37 cellular contexts compared by ENCODE assay signal in genomic region chr9:134887686-134888602, GRCh38. TPM values are rescaled to one million over a fixed set of nuclear protein-coding genes. Genes with fewer than 3 reads are reported as not detected.
DNase-seq lines count a peak whose midpoint lies in the region; ATAC-seq, FAIRE-seq and TF ChIP-seq lines count a peak whose summit lies in the region.
"Had no signal": no experiment of that assay in that cellular context is flagged by ENCODE, and none has a peak within 500 bp of the region (broad histone marks: within the 10 kb centered on the region; RNA-seq: fewer than 3 reads in every experiment).

No MANE protein-coding gene starts in this region.

- peak; percentile 17 for DNase-seq in activated CD8-positive, alpha-beta T cell treated with anti-CD3 and anti-CD28 coated beads, Interleukin-2, amount 10 ng/mL, durations not matched to agents 7 days and 5 days
- DNase-seq in activated CD8-positive, alpha-beta T cell treated with anti-CD3 and anti-CD28 coated beads for 36 hours = no peak
- DNase-seq in H7 = peak; percentile 40
- peak; percentile 42 for DNase-seq in ecto neural progenitor cell (ENCODE audit: low spot score)
- no peak for DNase-seq in neuronal stem cell (ENCODE audit: low spot score)
- no peak for DNase-seq in H54 (ENCODE audit: insufficient read length, low spot score)
- no peak for DNase-seq in Right ventricle myocardium superior
- no peak for DNase-seq in iPS-NIHi7 (ENCODE audit: extremely low spot score)
- DNase-seq: activated CD4-positive, alpha-beta T cell treated with anti-CD3 and anti-CD28 coated beads for 48 hours; activated effector memory CD4-positive, alpha-beta T cell treated with anti-CD3 and anti-CD28 coated beads, Interleukin-2, amount 50 U/mL, for 16 hours; activated naive CD8-positive, alpha-beta T cell treated with anti-CD3 and anti-CD28 coated beads for 36 hours; AML-193; gastrocnemius medialis; GF-D8; hippocampal formation; immature natural killer cell; KBM-7; left lung; MG63; midbrain; NCI-H1417; NCI-H2029 treated with DMSO at 0.1 percent for 48 hours; NCI-H226; NCI-H69; small intestine; stimulated activated CD8-positive, alpha-beta memory T cell treated with anti-CD3 and anti-CD28 coated beads, Interleukin-4, amount 100 ng/mL, for 48 hours had no signal

- no peak overlapping the region for H3K27ac ChIP-seq in neuronal stem cell (replicated peaks; ENCODE audit: low read length)
- H3K27ac ChIP-seq: A549, ascending aorta, gastrocnemius medialis, left lung, tibial nerve had no signal

- H3K79me1 ChIP-seq in neuronal stem cell (ENCODE audit: low read depth, low read length) = no peaks in the 10 kb centered on the region

- H2BK5ac ChIP-seq in neuronal stem cell (ENCODE audit: low read length) = peak overlapping the region; percentile 58

- H2AFZ ChIP-seq in neuronal stem cell (ENCODE audit: low read length) = no peak overlapping the region

- H3K4me3 Mint-ChIP-seq in activated CD8-positive, alpha-beta T cell treated with anti-CD3 and anti-CD28 coated beads, Interleukin-2, amount 10 ng/mL, durations not matched to agents 7 days and 5 days = no peak overlapping the region
- H3K4me3 Mint-ChIP-seq in activated CD8-positive, alpha-beta T cell treated with anti-CD3 and anti-CD28 coated beads for 36 hours = no peak overlapping the region
- H3K4me3 Mint-ChIP-seq: activated naive CD8-positive, alpha-beta T cell treated with anti-CD3 and anti-CD28 coated beads for 36 hours; immature natural killer cell; naive thymus-derived CD8-positive, alpha-beta T cell; T-helper 1 cell treated with Interleukin-12 subunit alpha and Interleukin-12 subunit beta and Interleukin-4 antibody, amounts not matched to agents 30 μg/mL and 1 μg/mL, for 36 hours had no signal

- H4K8ac ChIP-seq in neuronal stem cell (ENCODE audit: low read depth, low read length) = no peak overlapping the region

- POLR2A ChIA-PET in activated CD8-positive, alpha-beta T cell treated with anti-CD3 and anti-CD28 coated beads, Interleukin-2, amount 10 ng/mL, durations not matched to agents 7 days and 5 days (lab: Charles Lee) = no interaction called here
- POLR2A ChIA-PET in activated CD8-positive, alpha-beta T cell treated with anti-CD3 and anti-CD28 coated beads for 36 hours (lab: Charles Lee) = no interaction called here

- no peak overlapping the region for H3K4me2 ChIP-seq in neuronal stem cell (ENCODE audit: insufficient read depth, low read length, poor library complexity, severe bottlenecking)
- H3K4me2 ChIP-seq: A549 had no signal

- no peak overlapping the region for H3K14ac ChIP-seq in neuronal stem cell (ENCODE audit: low read length)

- H2BK12ac ChIP-seq in neuronal stem cell (ENCODE audit: low read length) = peak overlapping the region; percentile 23

- no peaks in the 10 kb centered on the region for H3K4me1 ChIP-seq in neuronal stem cell (ENCODE audit: control insufficient read depth in 2 of 2, insufficient read depth in 1 of 2, low read depth in 1 of 2, low read length in 2 of 2)
- H3K4me1 ChIP-seq: A549, ascending aorta, gastrocnemius medialis, tibial nerve had no signal

- H3K9ac ChIP-seq in neuronal stem cell (ENCODE audit: low read depth, low read length, poor library complexity) = peak overlapping the region; percentile 2

- no peaks in the 10 kb centered on the region for H3K27me3 ChIP-seq in H7 (ENCODE audit: control insufficient read depth, insufficient read depth, low read length)
- peaks cover 0 to 9% (median 0%) of the 10 kb centered on the region in 3 experiments for H3K27me3 ChIP-seq in neuronal stem cell (ENCODE audit: control insufficient read depth in 3 of 3, insufficient read depth in 3 of 3, low read depth in 1 of 3, low read length in 3 of 3)
- H3K27me3 ChIP-seq: ascending aorta, gastrocnemius medialis, MG63 had no signal

- H3K9me3 Mint-ChIP-seq in activated CD8-positive, alpha-beta T cell treated with anti-CD3 and anti-CD28 coated beads, Interleukin-2, amount 10 ng/mL, durations not matched to agents 7 days and 5 days (ENCODE audit: insufficient read depth) = no peaks in the 10 kb centered on the region
- H3K9me3 Mint-ChIP-seq in activated CD8-positive, alpha-beta T cell treated with anti-CD3 and anti-CD28 coated beads for 36 hours = no peaks in the 10 kb centered on the region
- H3K9me3 Mint-ChIP-seq: activated naive CD8-positive, alpha-beta T cell treated with anti-CD3 and anti-CD28 coated beads for 36 hours; immature natural killer cell; naive thymus-derived CD8-positive, alpha-beta T cell; T-helper 1 cell treated with Interleukin-12 subunit alpha and Interleukin-12 subunit beta and Interleukin-4 antibody, amounts not matched to agents 30 μg/mL and 1 μg/mL, for 36 hours had no signal

- H3K9me3 ChIP-seq in neuronal stem cell (replicated peaks in 1 of 2; ENCODE audit: control insufficient read depth in 2 of 2, insufficient read depth in 1 of 2, low read depth in 1 of 2, low read length in 2 of 2) = no peaks in the 10 kb centered on the region
- H3K9me3 ChIP-seq: A549, ascending aorta, gastrocnemius medialis, left lung, MG63, tibial nerve had no signal

- peak overlapping the region; percentile 72 for H3K18ac ChIP-seq in neuronal stem cell (ENCODE audit: low read length)

- peak overlapping the region; percentile 17 for H3K4ac ChIP-seq in neuronal stem cell (ENCODE audit: low read length)

- TF ChIP-seq CTCF in activated CD8-positive, alpha-beta T cell treated with anti-CD3 and anti-CD28 coated beads for 36 hours (IDR thresholded peaks at IDR 0.05) = no peak

- no peak overlapping the region for H2BK15ac ChIP-seq in neuronal stem cell (ENCODE audit: low read length)

- intact Hi-C loops in activated CD8-positive, alpha-beta T cell treated with anti-CD3 and anti-CD28 coated beads for 36 hours (cut with micrococcal nuclease) = no loop called here
- intact Hi-C loops in Right ventricle myocardium superior (cut with DNase I) = no loop called here

- H3K36me3 ChIP-seq in H7 (replicated peaks; ENCODE audit: control insufficient read depth, insufficient read depth, low read length) = no peaks in the 10 kb centered on the region
- H3K36me3 ChIP-seq in neuronal stem cell (replicated peaks in 1 of 2; ENCODE audit: control insufficient read depth in 2 of 2, insufficient read depth in 2 of 2, low read length in 2 of 2) = no peaks in the 10 kb centered on the region
- H3K36me3 ChIP-seq: ascending aorta, gastrocnemius medialis, left lung, MG63, tibial nerve had no signal

- H2BK120ac ChIP-seq in neuronal stem cell (ENCODE audit: low read depth, low read length) = no peak overlapping the region

- no peak for TF ChIP-seq POLR2A in H54 (IDR thresholded peaks at IDR 0.05; ENCODE audit: low read depth, low read length)

- FAIRE-seq in H54 (lab: Jason Lieb, UNC) = no peak
- FAIRE-seq: A549, small intestine, TTC549 had no signal

- H3K23ac ChIP-seq in neuronal stem cell (ENCODE audit: low read depth, low read length, poor library complexity) = peak overlapping the region; percentile 3

- no peak overlapping the region for H2AK5ac ChIP-seq in neuronal stem cell (ENCODE audit: low read depth, low read length)

- no CpG with 5 or more reads among the region's 27 CpGs for WGBS in neuronal stem cell (ENCODE audit: extremely low coverage in 2 of 2, insufficient read length in 2 of 2, insufficient replicate concordance in 1 of 2), 2 donors

- no peaks in the 10 kb centered on the region for H3K36me3 Mint-ChIP-seq in activated CD8-positive, alpha-beta T cell treated with anti-CD3 and anti-CD28 coated beads, Interleukin-2, amount 10 ng/mL, durations not matched to agents 7 days and 5 days (ENCODE audit: low read depth)
- H3K36me3 Mint-ChIP-seq in activated CD8-positive, alpha-beta T cell treated with anti-CD3 and anti-CD28 coated beads for 36 hours (ENCODE audit: low read depth) = no peaks in the 10 kb centered on the region
- H3K36me3 Mint-ChIP-seq: activated naive CD8-positive, alpha-beta T cell treated with anti-CD3 and anti-CD28 coated beads for 36 hours; immature natural killer cell; naive thymus-derived CD8-positive, alpha-beta T cell had no signal

- H3K27me3 Mint-ChIP-seq in activated CD8-positive, alpha-beta T cell treated with anti-CD3 and anti-CD28 coated beads, Interleukin-2, amount 10 ng/mL, durations not matched to agents 7 days and 5 days (ENCODE audit: low read depth) = peaks cover 3% of the 10 kb centered on the region
- peaks cover 3% of the 10 kb centered on the region for H3K27me3 Mint-ChIP-seq in activated CD8-positive, alpha-beta T cell treated with anti-CD3 and anti-CD28 coated beads for 36 hours

- CTCF ChIA-PET in activated CD8-positive, alpha-beta T cell treated with anti-CD3 and anti-CD28 coated beads, Interleukin-2, amount 10 ng/mL, durations not matched to agents 7 days and 5 days (lab: Charles Lee) = no interaction called here
- CTCF ChIA-PET in activated CD8-positive, alpha-beta T cell treated with anti-CD3 and anti-CD28 coated beads for 36 hours (lab: Charles Lee) = no interaction called here

- no peak for ATAC-seq in activated CD8-positive, alpha-beta T cell treated with anti-CD3 and anti-CD28 coated beads, Interleukin-2, amount 10 ng/mL, durations not matched to agents 7 days and 5 days
- ATAC-seq in activated CD8-positive, alpha-beta T cell treated with anti-CD3 and anti-CD28 coated beads for 36 hours = no peak
- no peak for ATAC-seq in Right ventricle myocardium superior (ENCODE audit: poor library complexity)
- ATAC-seq: A549; left lung; naive thymus-derived CD8-positive, alpha-beta T cell had no signal

- H3K4me1 Mint-ChIP-seq in activated CD8-positive, alpha-beta T cell treated with anti-CD3 and anti-CD28 coated beads, Interleukin-2, amount 10 ng/mL, durations not matched to agents 7 days and 5 days (ENCODE audit: low read depth) = no peaks in the 10 kb centered on the region
- no peaks in the 10 kb centered on the region for H3K4me1 Mint-ChIP-seq in activated CD8-positive, alpha-beta T cell treated with anti-CD3 and anti-CD28 coated beads for 36 hours (ENCODE audit: low read depth)
- H3K4me1 Mint-ChIP-seq: activated naive CD8-positive, alpha-beta T cell treated with anti-CD3 and anti-CD28 coated beads for 36 hours; immature natural killer cell had no signal

- no peak overlapping the region for H4K91ac ChIP-seq in neuronal stem cell (ENCODE audit: low read depth, low read length, poor library complexity)

- no peak overlapping the region for H3K4me3 ChIP-seq in H7 (ENCODE audit: insufficient read depth, low read depth, low read length)
- H3K4me3 ChIP-seq in neuronal stem cell (ENCODE audit: low read length in 2 of 2) = no peak overlapping the region
- H3K4me3 ChIP-seq: A549, ascending aorta, gastrocnemius medialis, left lung, MG63, tibial nerve had no signal

- H3K27ac Mint-ChIP-seq in activated CD8-positive, alpha-beta T cell treated with anti-CD3 and anti-CD28 coated beads, Interleukin-2, amount 10 ng/mL, durations not matched to agents 7 days and 5 days = no peak overlapping the region
- H3K27ac Mint-ChIP-seq in activated CD8-positive, alpha-beta T cell treated with anti-CD3 and anti-CD28 coated beads for 36 hours = no peak overlapping the region
- H3K27ac Mint-ChIP-seq: activated naive CD8-positive, alpha-beta T cell treated with anti-CD3 and anti-CD28 coated beads for 36 hours; immature natural killer cell; T-helper 1 cell treated with Interleukin-12 subunit alpha and Interleukin-12 subunit beta and Interleukin-4 antibody, amounts not matched to agents 30 μg/mL and 1 μg/mL, for 36 hours had no signal

RNA-seq across cellular contexts. Expression of gene FCN2, which starts 7.3 kb away (rescaled TPM):
- not detected for total RNA-seq in activated CD8-positive, alpha-beta T cell treated with anti-CD3 and anti-CD28 coated beads, Interleukin-2, amount 10 ng/mL, durations not matched to agents 7 days and 5 days
- not detected for total RNA-seq in activated CD8-positive, alpha-beta T cell treated with anti-CD3 and anti-CD28 coated beads for 36 hours
- not detected in 2 replicates for total RNA-seq in H7 (2014; rRNA removed; shearing (Covaris generic))
- polyA plus RNA-seq in neuronal stem cell (2013, experiment 1 of 2) = not detected
- not detected for polyA plus RNA-seq in neuronal stem cell (2013, experiment 2 of 2)
- 0.30 TPM for total RNA-seq in Right ventricle myocardium superior
- total RNA-seq: activated naive CD8-positive, alpha-beta T cell treated with anti-CD3 and anti-CD28 coated beads for 36 hours; ascending aorta; cardiac septum; gastrocnemius medialis; left lung; naive thymus-derived CD8-positive, alpha-beta T cell; osteoblast; renal cortical epithelial cell; RPMI7951; SK-MEL-5 had no signal
- polyA plus RNA-seq: A549; immature natural killer cell; naive thymus-derived CD8-positive, alpha-beta T cell; small intestine had no signal

RNA-seq across cellular contexts. Expression of gene FCN1, which starts 29.8 kb away (rescaled TPM):
- total RNA-seq in activated CD8-positive, alpha-beta T cell treated with anti-CD3 and anti-CD28 coated beads, Interleukin-2, amount 10 ng/mL, durations not matched to agents 7 days and 5 days = not detected
- total RNA-seq in activated CD8-positive, alpha-beta T cell treated with anti-CD3 and anti-CD28 coated beads for 36 hours = not detected
- total RNA-seq in H7 (2014; rRNA removed; shearing (Covaris generic)) = not detected in 2 replicates
- polyA plus RNA-seq in neuronal stem cell (2013, experiment 1 of 2) = not detected
- not detected for polyA plus RNA-seq in neuronal stem cell (2013, experiment 2 of 2)
- total RNA-seq in Right ventricle myocardium superior = 4.0 TPM
- total RNA-seq: activated naive CD8-positive, alpha-beta T cell treated with anti-CD3 and anti-CD28 coated beads for 36 hours; ascending aorta; osteoblast; renal cortical epithelial cell; RPMI7951; SK-MEL-5 had no signal
- polyA plus RNA-seq: A549 had no signal

Comparison
In these comparisons a context has a peak if more than half of its experiments do, and no peak if none do; other contexts are left out.
1. DNase-seq: peak in activated CD8-positive, alpha-beta T cell treated with anti-CD3 and anti-CD28 coated beads, Interleukin-2, amount 10 ng/mL, durations not matched to agents 7 days and 5 days (single experiment), H7 (single experiment) and ecto neural progenitor cell (single experiment); none in activated CD8-positive, alpha-beta T cell treated with anti-CD3 and anti-CD28 coated beads for 36 hours (single experiment), neuronal stem cell (single experiment), H54 (single experiment), Right ventricle myocardium superior (single experiment) and iPS-NIHi7 (single experiment).